6 cellular contexts compared by ENCODE assay signal in the genomic region with DNA sequence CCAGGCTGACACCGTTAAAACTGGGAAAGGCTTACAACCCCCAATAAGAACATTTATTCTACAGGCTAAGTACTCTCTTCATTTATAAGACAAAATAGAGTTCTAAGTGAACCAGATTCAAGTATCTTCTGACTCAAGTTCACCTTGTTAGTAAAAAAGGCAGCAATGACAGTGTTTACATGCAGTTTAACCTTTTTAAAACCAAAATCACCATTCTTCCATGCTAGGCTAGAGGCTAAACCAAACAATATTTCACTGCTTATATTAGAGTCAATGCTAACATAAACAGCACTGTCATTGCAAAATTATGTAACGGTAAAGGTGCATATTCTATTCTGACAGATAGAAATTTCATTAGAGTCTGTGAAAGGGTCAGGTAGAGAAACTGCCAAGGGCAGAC.
"Had no signal": no experiment of that assay in that cellular context is flagged by ENCODE, and none has a peak within 500 bp of the region (broad histone marks: within the 10 kb centered on the region; RNA-seq: fewer than 3 reads in every experiment).

No MANE protein-coding gene starts in this region.

- ATAC-seq: GM23338 had no signal

- H3K27ac Mint-ChIP-seq: GM23338, H9, IgD-negative memory B cell had no signal

- H3K9me3 Mint-ChIP-seq: GM23338, H9, IgD-negative memory B cell had no signal

- H3K4me1 Mint-ChIP-seq: GM23338, H9, IgD-negative memory B cell had no signal

- H3K27me3 Mint-ChIP-seq: IgD-negative memory B cell had no signal

- H3K36me3 Mint-ChIP-seq: IgD-negative memory B cell had no signal

- H3K27ac ChIP-seq: HL-60 had no signal

- H3K4me3 Mint-ChIP-seq: GM23338, H9, IgD-negative memory B cell had no signal

- H3K4me3 ChIP-seq: GM23338 had no signal

- DNase-seq: H9, HCEC 1CT, KBM-7 had no signal
